15 cellular contexts compared by ENCODE assay signal in the genomic region with DNA sequence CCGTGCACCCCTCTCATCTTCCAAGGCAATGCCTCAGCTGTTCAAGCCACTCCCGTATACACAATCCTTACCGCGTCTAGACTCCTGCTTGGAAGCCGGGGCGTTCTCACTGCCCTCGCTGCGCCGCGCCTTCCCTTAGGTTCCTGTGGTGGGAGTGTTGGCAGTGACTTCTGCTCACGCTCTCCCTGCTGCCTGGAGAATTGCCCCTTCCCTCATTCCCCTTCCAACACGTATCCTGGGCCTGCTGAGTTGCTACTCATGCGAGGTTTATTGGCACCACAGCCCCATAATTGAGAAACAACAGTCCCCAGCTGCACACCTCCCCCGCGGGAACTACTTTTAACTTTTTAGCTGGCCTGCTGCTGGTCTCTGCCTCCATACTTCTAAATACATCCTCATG. TPM values are rescaled to one million over a fixed set of nuclear protein-coding genes. Genes with fewer than 3 reads are reported as not detected.
DNase-seq lines count a peak whose midpoint lies in the region; ATAC-seq, FAIRE-seq and TF ChIP-seq lines count a peak whose summit lies in the region.
"Had no signal": no experiment of that assay in that cellular context is flagged by ENCODE, and none has a peak within 500 bp of the region (broad histone marks: within the 10 kb centered on the region; RNA-seq: fewer than 3 reads in every experiment).

No MANE protein-coding gene starts in this region.

- TF ChIP-seq CTCF in AG10803 (conservative IDR thresholded peaks at IDR 0.05; ENCODE audit: low read length) (no peak), fibroblast of pulmonary artery (IDR thresholded peaks at IDR 0.05; ENCODE audit: low read length, missing control alignments) (no peak)

- intact Hi-C loops in posterior cingulate gyrus (cut with DNase I) = no loop called here

- DNase-seq in AG10803 (ENCODE audit: low read depth) (peak; percentile 23), NCI-H69 (lab: John Stamatoyannopoulos, UW) (peak; percentile 48), fibroblast of pulmonary artery (ENCODE audit: low read depth) (peak; percentile 56), posterior cingulate gyrus (peak in 7 of 10 donors; percentile 32 to 90 (median 41)), HTR-8/SVneo (ENCODE audit: insufficient read length, low spot score) (no peak), H4 (ENCODE audit: low spot score) (no peak), dermis blood vessel endothelial cell (no peak)
- DNase-seq: activated CD4-positive, alpha-beta T cell treated with anti-CD3 and anti-CD28 coated beads, Interleukin-2, amount 50 U/mL, for 48 hours; activated effector memory CD4-positive, alpha-beta T cell treated with Interleukin-2 at 50 U/mL for 16 hours; NCI-H1694 treated with DMSO at 0.1 percent for 48 hours; NCI-H774; upper lobe of right lung had no signal

- no peak for ATAC-seq in GM19324 (IDR thresholded peaks at IDR 0.05; ENCODE audit: low FRiP score, unreplicated experiment)

- FAIRE-seq in HTR-8/SVneo (lab: Jason Lieb, UNC) = no peak
- FAIRE-seq: pancreas had no signal

- H3K4me3 ChIP-seq in AG10803 (ENCODE audit: low read length) = no peak overlapping the region
- no peak overlapping the region for H3K4me3 ChIP-seq in fibroblast of pulmonary artery (replicated peaks; ENCODE audit: low read depth, low read length)
- H3K4me3 ChIP-seq: hepatocyte, pancreas, upper lobe of right lung had no signal

RNA-seq across cellular contexts. Expression of a gene that starts 31.9 kb away (rescaled TPM):
- total RNA-seq in H4 (2014; rRNA removed; shearing (Covaris generic)) = 9.2 and 18.5 TPM in 2 replicates
- 65.3 and 67.9 TPM in 2 replicates for total RNA-seq in dermis blood vessel endothelial cell

RNA-seq across cellular contexts. Expression of a gene that starts 58.5 kb away (rescaled TPM):
- not detected in 2 replicates for total RNA-seq in H4 (2014; rRNA removed; shearing (Covaris generic))
- total RNA-seq in dermis blood vessel endothelial cell = not detected in 2 replicates
- total RNA-seq: hepatocyte had no signal

Comparison
In these comparisons a context has a peak if more than half of its experiments do, and no peak if none do; other contexts are left out.
1. DNase-seq: peak in AG10803 (single experiment), NCI-H69 (single experiment), fibroblast of pulmonary artery (single experiment) and posterior cingulate gyrus (7 of 10); none in HTR-8/SVneo (single experiment), H4 (single experiment) and dermis blood vessel endothelial cell (single experiment).